27 cellular contexts compared by ENCODE assay signal in genomic region chr22:19669570-19669969, GRCh38. TPM values are rescaled to one million over a fixed set of nuclear protein-coding genes. Genes with fewer than 3 reads are reported as not detected.
DNase-seq lines count a peak whose midpoint lies in the region; ATAC-seq, FAIRE-seq and TF ChIP-seq lines count a peak whose summit lies in the region.
"Had no signal": no experiment of that assay in that cellular context is flagged by ENCODE, and none has a peak within 500 bp of the region (broad histone marks: within the 10 kb centered on the region; RNA-seq: fewer than 3 reads in every experiment).

No MANE protein-coding gene starts in this region.

- FAIRE-seq in K562 (lab: Jason Lieb, UNC), result no peak
- FAIRE-seq: A204.1, D721Med, GM18507 had no signal

- H3K4me3 ChIP-seq in K562 (no peak overlapping the region), left ventricle myocardium inferior (no peak overlapping the region), BE2C (ENCODE audit: low read depth, low read length) (no peak overlapping the region)
- H3K4me3 ChIP-seq: BLaER1 treated with 17β-estradiol and CSF1 and Interleukin-3, amounts not matched to agents 10 nM and 100 nM; GM23338; SJSA1 had no signal

- no peak overlapping the region for H2AFZ ChIP-seq in K562 (ENCODE audit: low read depth, low read length)
- H2AFZ ChIP-seq: GM23338 had no signal

- no peak overlapping the region for H3K27ac ChIP-seq in K562 (ENCODE audit: extremely low read depth, low read depth, low read length)
- H3K27ac ChIP-seq in left ventricle myocardium inferior (replicated peaks), result peak overlapping the region; percentile 66
- H3K27ac ChIP-seq: BLaER1 treated with 17β-estradiol and CSF1 and Interleukin-3, amounts not matched to agents 10 nM and 100 nM; KMS-11; SJSA1 had no signal

- TF ChIP-seq RAD21 in K562 (CRISPR knock-in tag; conservative IDR thresholded peaks at IDR 0.05 in 1 of 2, IDR thresholded peaks at IDR 0.05 in 1 of 2), result no peak

- no peaks in the 10 kb centered on the region for H3K9me1 ChIP-seq in K562 (ENCODE audit: control insufficient read depth, insufficient read depth, low read length)

- no peak for TF ChIP-seq EP300 in K562 (IDR thresholded peaks at IDR 0.05; ENCODE audit: low read length)

- no TSS peak for BruUV-seq in K562 (replicated peaks; lab: Mats Ljungman, UMichigan)

- TF ChIP-seq CTCF in GM10248 (IDR thresholded peaks at IDR 0.05; ENCODE audit: control extremely low read depth, extremely low read depth, low read depth, missing control alignments) (no peak), K562 (IDR thresholded peaks at IDR 0.05 in 2 of 3, conservative IDR thresholded peaks at IDR 0.05 in 1 of 3; ENCODE audit: insufficient read depth in 2 of 3, low read depth in 1 of 3, low read length in 3 of 3) (no peak), left ventricle myocardium inferior (IDR thresholded peaks at IDR 0.05; ENCODE audit: borderline replicate concordance) (no peak), BE2C (IDR thresholded peaks at IDR 0.05; ENCODE audit: low read depth, low read length) (no peak)

- H3K27me3 ChIP-seq in K562 (ENCODE audit: control insufficient read depth in 2 of 2, insufficient read depth in 2 of 2, low read length in 2 of 2) (peaks cover 75 to 89% of the 10 kb centered on the region in 2 experiments), left ventricle myocardium inferior (ENCODE audit: low read depth) (peaks cover under 1% of the 10 kb centered on the region), BE2C (no peaks in the 10 kb centered on the region)
- H3K27me3 ChIP-seq: BLaER1 treated with 17β-estradiol and CSF1 and Interleukin-3, amounts not matched to agents 10 nM and 100 nM; SJSA1 had no signal

- CTCF ChIA-PET in GM10248 (lab: Yijun Ruan, JAX), result interaction anchor here (0.8 to 1.3 kb wide), 2 partner anchors 11 to 39 kb away, joined by 3 to 4 read pairs; no protein-coding TSS in a partner anchor
- CTCF ChIA-PET in K562 (lab: Yijun Ruan, JAX; ENCODE audit: low intra/inter-chr PET ratio), result no interaction called here

- peak; percentile 4 for DNase-seq in GM10248 (ENCODE audit: extremely low spot score)
- peak in 1 of 4 experiments; percentile 40 for DNase-seq in K562 (ENCODE audit: extremely low read depth in 1 of 4, low spot score in 3 of 4)
- peak; percentile 59 for DNase-seq in left ventricle myocardium inferior
- no peak for DNase-seq in sciatic nerve (ENCODE audit: low spot score)
- DNase-seq in BE2C, result no peak
- DNase-seq: CD4-positive, alpha-beta T cell; H9; HFFc6; IMR-90; MM.1S; NCI-H1417; NCI-H1694; NCI-H2029 treated with DMSO at 0.1 percent for 48 hours; NCI-H446 treated with DMSO at 0.1 percent for 48 hours; NCI-H526; NCI-H82; NK-92 treated with Interleukin-12 subunit alpha and Interleukin-12 subunit beta, amount 100 ng/mL, for 24 hours; PC-3 had no signal

- no peak for ATAC-seq in K562
- peak; percentile 56 for ATAC-seq in sciatic nerve
- no peak for ATAC-seq in esophagus mucosa
- ATAC-seq in GM21737 (IDR thresholded peaks at IDR 0.05; ENCODE audit: unreplicated experiment), result no peak
- ATAC-seq: GM23338, PC-3 had no signal

- H3K79me2 ChIP-seq in K562 (ENCODE audit: control insufficient read depth, insufficient read depth, low read length), result no peaks in the 10 kb centered on the region

- POLR2A ChIA-PET in GM10248 (lab: Yijun Ruan, JAX) (no interaction called here), K562 (lab: Yijun Ruan, JAX) (interaction anchor here (0.6 to 2.0 kb wide), 10 partner anchors 8 to 712 kb away, joined by 3 to 10 read pairs (median 4); partner anchors contain the start of genes CDC45 and UFD1)

- TF ChIP-seq POLR2A in K562 (conservative IDR thresholded peaks at IDR 0.05), result no peak

- 6% methylated on average over 4 of the region's 4 CpGs for WGBS in K562 (ENCODE audit: insufficient coverage, low coverage, missing lambda C conversion rate)

- in situ Hi-C loops in K562 (cut with MboI), result no loop called here

- H3K9ac ChIP-seq in K562 (ENCODE audit: insufficient read depth in 1 of 2, low read depth in 2 of 2, low read length in 2 of 2), result no peak overlapping the region
- H3K9ac ChIP-seq: BLaER1 treated with 17β-estradiol and CSF1 and Interleukin-3, amounts not matched to agents 10 nM and 100 nM; KMS-11 had no signal

- H3K36me3 ChIP-seq in K562 (ENCODE audit: control insufficient read depth, insufficient read depth, low read length), result no peaks in the 10 kb centered on the region
- H3K36me3 ChIP-seq in left ventricle myocardium inferior, result no peaks in the 10 kb centered on the region
- H3K36me3 ChIP-seq in BE2C, result no peaks in the 10 kb centered on the region
- H3K36me3 ChIP-seq: BLaER1 treated with 17β-estradiol and CSF1 and Interleukin-3, amounts not matched to agents 10 nM and 100 nM; SJSA1 had no signal

- H3K4me1 ChIP-seq in K562 (replicated peaks in 1 of 2; ENCODE audit: control insufficient read depth in 2 of 2, insufficient read depth in 2 of 2, low read length in 2 of 2) (peaks cover 2 to 14% of the 10 kb centered on the region in 2 experiments; a peak in 4 of 5 replicates), left ventricle myocardium inferior (peaks cover 25% of the 10 kb centered on the region), BE2C (peaks cover 11% of the 10 kb centered on the region)

- no peak overlapping the region for H3K4me2 ChIP-seq in K562 (ENCODE audit: insufficient read depth, low read length)
- H3K4me2 ChIP-seq: BLaER1 treated with 17β-estradiol and CSF1 and Interleukin-3, amounts not matched to agents 10 nM and 100 nM; GM23338; KMS-11 had no signal

- intact Hi-C loops in K562 (cut with micrococcal nuclease) (loop anchor here (10.0 kb wide), 2 partner anchors 45 to 65 kb away; partner anchors contain the start of gene SEPTIN5), left ventricle myocardium inferior (cut with micrococcal nuclease) (no loop called here), sciatic nerve (cut with DNase I) (no loop called here)

- no peaks in the 10 kb centered on the region for H4K20me1 ChIP-seq in K562 (replicated peaks; ENCODE audit: control insufficient read depth, insufficient read depth, low read length)
- H4K20me1 ChIP-seq: BLaER1 treated with 17β-estradiol and CSF1 and Interleukin-3, amounts not matched to agents 10 nM and 100 nM had no signal

- H3K9me3 ChIP-seq in K562 (replicated peaks; ENCODE audit: control insufficient read depth, insufficient read depth, low read depth, low read length) (peaks cover 3% of the 10 kb centered on the region; the same call in 1 of the 2 replicates), left ventricle myocardium inferior (replicated peaks) (peaks cover 4% of the 10 kb centered on the region), BE2C (no peaks in the 10 kb centered on the region)

TF ChIP-seq in K562, 482 proteins besides CTCF, POLR2A, EP300 and RAD21:
- TF ChIP-seq FOXK1 (CRISPR knock-in tag; IDR thresholded peaks at IDR 0.05; ENCODE audit: borderline replicate concordance), result 0 out of 2 replicates have a peak, but pooled peaks have one; percentile 51
- no peak for TF ChIP-seq ADNP (tag; IDR thresholded peaks at IDR 0.05)

RNA-seq across cellular contexts. Expression of gene SEPTIN5, which starts 44.7 kb away (rescaled TPM):
- 625 and 1,610 TPM in 2 replicates for total RNA-seq in K562 (2011; cell fraction: chromatin; rRNA removed; ENCODE audit: low replicate concordance)
- 538 and 650 TPM in 2 replicates for total RNA-seq in K562 (2011; cell fraction: nucleolus; rRNA removed)
- total RNA-seq in K562 (2011; cell fraction: nucleoplasm; rRNA removed), result 407 and 495 TPM in 2 replicates
- total RNA-seq in K562 (2014; rRNA removed) (116 and 125 TPM in 2 replicates), K562 (2014; rRNA removed; fragmentation: Illumina TruSeq; extraction: Trizol) (92.5 and 94.6 TPM in 2 replicates), K562 (2015; rRNA removed; fragmentation: Illumina TruSeq; extraction: Trizol) (28.1 and 34.9 TPM in 2 replicates), K562 (2021) (177 and 195 TPM in 2 replicates), left ventricle myocardium inferior (141 TPM), sciatic nerve (22.5 TPM), esophagus mucosa (31.3 TPM)
- polyA plus RNA-seq in K562 (2011; rRNA removed) (119 and 238 TPM in 2 replicates), K562 (2014; fragmentation: Illumina TruSeq; extraction: Trizol) (135 and 164 TPM in 2 replicates), K562 (2014; fragmentation: Nextera tagmentation; extraction: Ambion mirVana) (1 to 10 TPM in 1 of 2 experiments, under 1 TPM in 1; 0.03 to 1.9 TPM), K562 (2014; rRNA removed) (129 and 135 TPM in 2 replicates)
- 143 and 156 TPM in 2 replicates for polyA plus RNA-seq in K562 (2011; cell fraction: cytosol; rRNA removed)
- polyA plus RNA-seq in K562 (2011; cell fraction: nucleus; rRNA removed), result 671 and 957 TPM in 2 replicates
- polyA plus RNA-seq in K562 (2012), result 122 and 123 TPM in 2 replicates
- polyA minus RNA-seq in K562 (2011; rRNA and poly(A)+ RNA removed), result 306 and 458 TPM in 2 replicates
- polyA minus RNA-seq in K562 (2011; cell fraction: cytosol; rRNA and poly(A)+ RNA removed), result 83.2 and 205 TPM in 2 replicates
- 284 and 666 TPM in 2 replicates for polyA minus RNA-seq in K562 (2011; cell fraction: nucleus; rRNA and poly(A)+ RNA removed)
- 113 TPM for polyA plus RNA-seq in BE2C (2012; ENCODE audit: insufficient read depth, insufficient read length, low read depth)

RNA-seq across cellular contexts. Expression of gene GP1BB, which starts 53.8 kb away (rescaled TPM):
- 12.5 and 89.3 TPM in 2 replicates for total RNA-seq in K562 (2011; cell fraction: chromatin; rRNA removed; ENCODE audit: low replicate concordance)
- 145 and 149 TPM in 2 replicates for total RNA-seq in K562 (2011; cell fraction: nucleolus; rRNA removed)
- total RNA-seq in K562 (2011; cell fraction: nucleoplasm; rRNA removed), result 44.7 and 52.3 TPM in 2 replicates
- total RNA-seq in K562 (2014; rRNA removed) (85.2 and 90.0 TPM in 2 replicates), K562 (2014; rRNA removed; fragmentation: Illumina TruSeq; extraction: Trizol) (2.1 and 2.8 TPM in 2 replicates), K562 (2015; rRNA removed; fragmentation: Illumina TruSeq; extraction: Trizol) (1.6 and 5.2 TPM in 2 replicates), K562 (2021) (139 and 162 TPM in 2 replicates), left ventricle myocardium inferior (not detected), sciatic nerve (4.1 TPM), esophagus mucosa (2.0 TPM)
- polyA plus RNA-seq in K562 (2011; rRNA removed) (9.2 and 33.6 TPM in 2 replicates), K562 (2014; fragmentation: Illumina TruSeq; extraction: Trizol) (1.6 and 15.2 TPM in 2 replicates), K562 (2014; fragmentation: Nextera tagmentation; extraction: Ambion mirVana) (1 to 10 TPM in 1 of 2 experiments, under 1 TPM in 1; 0.69 to 1.1 TPM), K562 (2014; rRNA removed) (110 and 150 TPM in 2 replicates)
- polyA plus RNA-seq in K562 (2011; cell fraction: cytosol; rRNA removed), result 60.0 and 286 TPM in 2 replicates
- polyA plus RNA-seq in K562 (2011; cell fraction: nucleus; rRNA removed), result 103 and 165 TPM in 2 replicates
- polyA plus RNA-seq in K562 (2012), result 49.9 and 97.0 TPM in 2 replicates
- 2.4 and 2.8 TPM in 2 replicates for polyA minus RNA-seq in K562 (2011; rRNA and poly(A)+ RNA removed)
- polyA minus RNA-seq in K562 (2011; cell fraction: cytosol; rRNA and poly(A)+ RNA removed), result 43.2 and 113 TPM in 2 replicates
- polyA minus RNA-seq in K562 (2011; cell fraction: nucleus; rRNA and poly(A)+ RNA removed), result 19.4 and 37.3 TPM in 2 replicates
- 46.9 TPM for polyA plus RNA-seq in BE2C (2012; ENCODE audit: insufficient read depth, insufficient read length, low read depth)

Comparison
In these comparisons a context has a peak if more than half of its experiments do, and no peak if none do; other contexts are left out.
1. DNase-seq: peak in GM10248 (single experiment) and left ventricle myocardium inferior (single experiment); none in sciatic nerve (single experiment) and BE2C (single experiment).